23 cellular contexts compared by ENCODE assay signal in the genomic region with DNA sequence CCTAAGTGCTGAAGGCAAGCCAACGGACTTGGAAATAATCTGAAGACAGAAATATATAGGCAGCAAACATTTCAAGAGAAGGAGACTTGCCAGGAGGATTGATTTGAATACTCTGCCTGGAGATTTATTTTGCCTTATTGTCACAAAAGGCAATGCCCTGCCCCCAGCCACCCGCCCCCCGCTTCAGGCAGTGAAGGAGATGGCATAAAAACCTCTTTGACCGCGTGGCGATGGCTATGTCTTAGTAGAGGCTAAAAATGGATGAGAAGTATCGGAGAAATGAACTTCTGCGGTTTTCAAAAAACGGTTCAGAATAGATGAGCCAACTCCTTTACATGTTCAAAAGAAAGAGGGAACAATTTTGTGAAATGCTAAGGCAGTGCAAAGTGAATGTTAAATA.
"Had no signal": no experiment of that assay in that cellular context is flagged by ENCODE, and none has a peak within 500 bp of the region (broad histone marks: within the 10 kb centered on the region; RNA-seq: fewer than 3 reads in every experiment).

No MANE protein-coding gene starts in this region.

- H3K36me3 ChIP-seq: gastrocnemius medialis, right atrium auricular region, sigmoid colon, transverse colon had no signal

- H3K9me3 ChIP-seq: gastrocnemius medialis, right atrium auricular region, sigmoid colon, testis, transverse colon had no signal

- H3K27ac ChIP-seq: coronary artery, dorsolateral prefrontal cortex, gastrocnemius medialis, right atrium auricular region, sigmoid colon, skin epidermis, testis, transverse colon had no signal

- H3K36me3 Mint-ChIP-seq: natural killer cell treated with Interleukin-12 subunit alpha and Interleukin-12 subunit beta and Interleukin-15 and Interleukin-18, amount 100 ng/mL, for 72 hours; stimulated activated naive B cell treated with anti-CD40 and anti-IgM and Interleukin-4, amounts not matched to agents 10 μg/mL and 1 μg/mL and 100 μg/mL, for 72 hours had no signal

- H3K4me3 Mint-ChIP-seq: natural killer cell treated with Interleukin-12 subunit alpha and Interleukin-12 subunit beta and Interleukin-15 and Interleukin-18, amount 100 ng/mL, for 72 hours; stimulated activated naive B cell treated with anti-CD40 and anti-IgM and Interleukin-4, amounts not matched to agents 10 μg/mL and 1 μg/mL and 100 μg/mL, for 72 hours; stimulated activated naive CD8-positive, alpha-beta T cell treated with anti-CD3 and anti-CD28 coated beads, Interleukin-15, amount 100 ng/mL, for 72 hours had no signal

- H3K4me1 ChIP-seq: gastrocnemius medialis, right atrium auricular region, sigmoid colon, testis had no signal

- H3K9me3 Mint-ChIP-seq: natural killer cell treated with Interleukin-12 subunit alpha and Interleukin-12 subunit beta and Interleukin-15 and Interleukin-18, amount 100 ng/mL, for 72 hours; stimulated activated naive B cell treated with anti-CD40 and anti-IgM and Interleukin-4, amounts not matched to agents 10 μg/mL and 1 μg/mL and 100 μg/mL, for 72 hours; stimulated activated naive CD8-positive, alpha-beta T cell treated with anti-CD3 and anti-CD28 coated beads, Interleukin-15, amount 100 ng/mL, for 72 hours had no signal

- H3K27ac Mint-ChIP-seq: natural killer cell treated with Interleukin-12 subunit alpha and Interleukin-12 subunit beta and Interleukin-15 and Interleukin-18, amount 100 ng/mL, for 72 hours; stimulated activated naive B cell treated with anti-CD40 and anti-IgM and Interleukin-4, amounts not matched to agents 10 μg/mL and 1 μg/mL and 100 μg/mL, for 72 hours; stimulated activated naive CD8-positive, alpha-beta T cell treated with anti-CD3 and anti-CD28 coated beads, Interleukin-15, amount 100 ng/mL, for 72 hours had no signal

- H3K4me1 Mint-ChIP-seq: stimulated activated naive B cell treated with anti-CD40 and anti-IgM and Interleukin-4, amounts not matched to agents 10 μg/mL and 1 μg/mL and 100 μg/mL, for 72 hours; stimulated activated naive CD8-positive, alpha-beta T cell treated with anti-CD3 and anti-CD28 coated beads, Interleukin-15, amount 100 ng/mL, for 72 hours had no signal

- ATAC-seq: esophagus mucosa; gastrocnemius medialis; left colon; left ventricle myocardium superior; natural killer cell treated with Interleukin-12 subunit alpha and Interleukin-12 subunit beta and Interleukin-15 and Interleukin-18, amount 100 ng/mL, for 72 hours; stimulated activated naive B cell treated with anti-CD40 and anti-IgM and Interleukin-4, amounts not matched to agents 10 μg/mL and 1 μg/mL and 100 μg/mL, for 72 hours; stimulated activated naive CD8-positive, alpha-beta T cell treated with anti-CD3 and anti-CD28 coated beads, Interleukin-15, amount 100 ng/mL, for 72 hours had no signal

- H3K27me3 ChIP-seq: right atrium auricular region, sigmoid colon, testis, transverse colon had no signal

- DNase-seq: dorsolateral prefrontal cortex; effector memory CD4-positive, alpha-beta T cell; gastrocnemius medialis; glutamatergic neuron; left colon; left ventricle myocardium superior; mesenchymal stem cell; midbrain; posterior cingulate gyrus; sigmoid colon; stimulated activated CD4-positive, alpha-beta T cell treated with anti-CD3 and anti-CD28 coated beads, Interleukin-2, amount 100 ng/mL, for 24 hours; stimulated activated CD4-positive, alpha-beta T cell treated with anti-CD3 and anti-CD28 coated beads, Interleukin-4, amount 100 ng/mL, for 4 hours; stimulated activated naive B cell treated with anti-CD40 and anti-IgM and Interleukin-4, amounts not matched to agents 10 μg/mL and 1 μg/mL and 100 μg/mL, for 72 hours; stimulated activated naive CD8-positive, alpha-beta T cell treated with anti-CD3 and anti-CD28 coated beads, Interleukin-15, amount 100 ng/mL, for 72 hours; testis; transverse colon had no signal

- FAIRE-seq: endometrium had no signal

- H3K4me3 ChIP-seq: coronary artery, dorsolateral prefrontal cortex, gastrocnemius medialis, lung, right atrium auricular region, sigmoid colon, skin epidermis, testis, transverse colon had no signal
